Comparison of ENCODE assay signal across 8 cellular contexts in the genomic region with DNA sequence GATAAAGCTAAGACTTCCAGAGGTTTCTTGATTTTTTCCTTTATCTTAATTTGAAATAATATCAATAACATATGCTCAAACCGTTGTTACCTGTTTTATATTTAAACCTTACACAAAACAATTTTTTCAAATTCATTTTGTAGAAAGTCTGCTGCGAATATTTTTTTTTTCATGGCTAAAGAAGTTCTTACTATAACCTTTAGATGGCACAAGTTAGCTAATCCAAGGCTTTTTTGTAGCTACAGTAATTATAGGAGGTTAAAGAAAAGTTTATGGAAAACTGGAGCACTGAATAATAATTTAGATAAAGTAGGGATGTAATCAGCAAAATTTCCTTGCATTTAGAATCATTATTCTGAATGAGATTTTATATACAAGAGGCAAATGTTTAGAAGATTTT.
A peak's percentile ranks its signal among the peaks of the same experiment; 100 is the strongest.
DNase-seq lines count a peak whose midpoint lies in the region; ATAC-seq and TF ChIP-seq lines count a peak whose summit lies in the region.

No MANE protein-coding gene starts in this region.

- no peaks in the 10 kb centered on the region for H3K9me3 ChIP-seq in CD4-positive, alpha-beta T cell (ENCODE audit: control insufficient read depth, low read length)

- intact Hi-C loops in CD4-positive, alpha-beta T cell (cut with DNase I, micrococcal nuclease) = no loop called here

- no peak for TF ChIP-seq EP300 in Ishikawa (IDR thresholded peaks at IDR 0.05; ENCODE audit: borderline replicate concordance)

- H3K27ac ChIP-seq in C4-2B (no peak overlapping the region), VCaP (no peak overlapping the region)
- no peak overlapping the region for H3K27ac ChIP-seq in CD4-positive, alpha-beta T cell (ENCODE audit: low read depth, low read length)

- peak; percentile 72 for TF ChIP-seq CTCF in C4-2B (conservative IDR thresholded peaks at IDR 0.05)
- TF ChIP-seq CTCF in VCaP (conservative IDR thresholded peaks at IDR 0.05) = peak; percentile 87
- no peak for TF ChIP-seq CTCF in CD4-positive, alpha-beta T cell (IDR thresholded peaks at IDR 0.05)

- no peak for ATAC-seq in HG02884 (IDR thresholded peaks at IDR 0.05; ENCODE audit: unreplicated experiment)
- no peak for ATAC-seq in CD4-positive, alpha-beta T cell (ENCODE audit: poor library complexity)
- ATAC-seq in activated naive CD4-positive, alpha-beta T cell treated with anti-CD3 and anti-CD28 coated beads, Interleukin-2, amount 50 U/mL, for 72 hours = no peak

- H3K4me3 Mint-ChIP-seq in CD4-positive, alpha-beta T cell = no peak overlapping the region

- POLR2A ChIA-PET in CD4-positive, alpha-beta T cell (lab: Charles Lee) = no interaction called here

- no peak overlapping the region for H3K27ac Mint-ChIP-seq in CD4-positive, alpha-beta T cell
- no peak overlapping the region for H3K27ac Mint-ChIP-seq in activated naive CD4-positive, alpha-beta T cell treated with anti-CD3 and anti-CD28 coated beads, Interleukin-2, amount 50 U/mL, for 72 hours

- H3K27me3 Mint-ChIP-seq in CD4-positive, alpha-beta T cell = peaks cover 22% of the 10 kb centered on the region

- no peaks in the 10 kb centered on the region for H3K4me1 Mint-ChIP-seq in CD4-positive, alpha-beta T cell (ENCODE audit: low read depth)

- TF ChIP-seq RAD21 in Ishikawa (IDR thresholded peaks at IDR 0.05; ENCODE audit: low read depth) = peak; percentile 62

- no peaks in the 10 kb centered on the region for H3K36me3 Mint-ChIP-seq in CD4-positive, alpha-beta T cell (ENCODE audit: low read depth)
- no peaks in the 10 kb centered on the region for H3K36me3 Mint-ChIP-seq in activated naive CD4-positive, alpha-beta T cell treated with anti-CD3 and anti-CD28 coated beads, Interleukin-2, amount 50 U/mL, for 72 hours

- no peaks in the 10 kb centered on the region for H3K27me3 ChIP-seq in CD4-positive, alpha-beta T cell (ENCODE audit: control insufficient read depth, insufficient read depth, low read length)

- CTCF ChIA-PET in CD4-positive, alpha-beta T cell (lab: Charles Lee) = no interaction called here

- DNase-seq in kidney glomerular epithelial cell (lab: John Stamatoyannopoulos, UW) = peak; percentile 59
- no peak for DNase-seq in effector CD8-positive, alpha-beta T cell (lab: John Stamatoyannopoulos, UW)
- no peak for DNase-seq in CD4-positive, alpha-beta T cell
- DNase-seq in activated naive CD4-positive, alpha-beta T cell treated with anti-CD3 and anti-CD28 coated beads, Interleukin-2, amount 50 U/mL, for 72 hours (ENCODE audit: low spot score in 2 of 2) = no peak

- no peaks in the 10 kb centered on the region for H3K9me3 Mint-ChIP-seq in CD4-positive, alpha-beta T cell
- no peaks in the 10 kb centered on the region for H3K9me3 Mint-ChIP-seq in activated naive CD4-positive, alpha-beta T cell treated with anti-CD3 and anti-CD28 coated beads, Interleukin-2, amount 50 U/mL, for 72 hours

TF ChIP-seq in Ishikawa, 13 proteins besides CTCF, POLR2A, EP300 and RAD21:
- TF ChIP-seq FOXM1 (IDR thresholded peaks at IDR 0.05; ENCODE audit: borderline replicate concordance, low read depth) (no peak), NFIC (IDR thresholded peaks at IDR 0.05) (no peak), TCF12 (IDR thresholded peaks at IDR 0.05; ENCODE audit: low read depth) (no peak), ZBTB7A (IDR thresholded peaks at IDR 0.05; ENCODE audit: low read depth) (no peak)
- TF ChIP-seq, protein P1, sequence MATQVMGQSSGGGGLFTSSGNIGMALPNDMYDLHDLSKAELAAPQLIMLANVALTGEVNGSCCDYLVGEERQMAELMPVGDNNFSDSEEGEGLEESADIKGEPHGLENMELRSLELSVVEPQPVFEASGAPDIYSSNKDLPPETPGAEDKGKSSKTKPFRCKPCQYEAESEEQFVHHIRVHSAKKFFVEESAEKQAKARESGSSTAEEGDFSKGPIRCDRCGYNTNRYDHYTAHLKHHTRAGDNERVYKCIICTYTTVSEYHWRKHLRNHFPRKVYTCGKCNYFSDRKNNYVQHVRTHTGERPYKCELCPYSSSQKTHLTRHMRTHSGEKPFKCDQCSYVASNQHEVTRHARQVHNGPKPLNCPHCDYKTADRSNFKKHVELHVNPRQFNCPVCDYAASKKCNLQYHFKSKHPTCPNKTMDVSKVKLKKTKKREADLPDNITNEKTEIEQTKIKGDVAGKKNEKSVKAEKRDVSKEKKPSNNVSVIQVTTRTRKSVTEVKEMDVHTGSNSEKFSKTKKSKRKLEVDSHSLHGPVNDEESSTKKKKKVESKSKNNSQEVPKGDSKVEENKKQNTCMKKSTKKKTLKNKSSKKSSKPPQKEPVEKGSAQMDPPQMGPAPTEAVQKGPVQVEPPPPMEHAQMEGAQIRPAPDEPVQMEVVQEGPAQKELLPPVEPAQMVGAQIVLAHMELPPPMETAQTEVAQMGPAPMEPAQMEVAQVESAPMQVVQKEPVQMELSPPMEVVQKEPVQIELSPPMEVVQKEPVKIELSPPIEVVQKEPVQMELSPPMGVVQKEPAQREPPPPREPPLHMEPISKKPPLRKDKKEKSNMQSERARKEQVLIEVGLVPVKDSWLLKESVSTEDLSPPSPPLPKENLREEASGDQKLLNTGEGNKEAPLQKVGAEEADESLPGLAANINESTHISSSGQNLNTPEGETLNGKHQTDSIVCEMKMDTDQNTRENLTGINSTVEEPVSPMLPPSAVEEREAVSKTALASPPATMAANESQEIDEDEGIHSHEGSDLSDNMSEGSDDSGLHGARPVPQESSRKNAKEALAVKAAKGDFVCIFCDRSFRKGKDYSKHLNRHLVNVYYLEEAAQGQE (IDR thresholded peaks at IDR 0.05; ENCODE audit: low read depth) = no peak
- TF ChIP-seq, protein P2, sequence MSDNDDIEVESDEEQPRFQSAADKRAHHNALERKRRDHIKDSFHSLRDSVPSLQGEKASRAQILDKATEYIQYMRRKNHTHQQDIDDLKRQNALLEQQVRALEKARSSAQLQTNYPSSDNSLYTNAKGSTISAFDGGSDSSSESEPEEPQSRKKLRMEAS (IDR thresholded peaks at IDR 0.05) = no peak
